11 cellular contexts compared by ENCODE assay signal in genomic region chr17:75326587-75326955, GRCh38. TPM values are rescaled to one million over a fixed set of nuclear protein-coding genes. Genes with fewer than 3 reads are reported as not detected.
A peak's percentile ranks its signal among the peaks of the same experiment; 100 is the strongest.
DNase-seq lines count a peak whose midpoint lies in the region; ATAC-seq and TF ChIP-seq lines count a peak whose summit lies in the region.
"Had no signal": no experiment of that assay in that cellular context is flagged by ENCODE, and none has a peak within 500 bp of the region (broad histone marks: within the 10 kb centered on the region; RNA-seq: fewer than 3 reads in every experiment).

No MANE protein-coding gene starts in this region.

- no peak overlapping the region for H3K4me3 Mint-ChIP-seq in activated naive CD8-positive, alpha-beta T cell treated with anti-CD3 and anti-CD28 coated beads for 36 hours
- H3K4me3 Mint-ChIP-seq in natural killer cell treated with Interleukin-12 subunit alpha and Interleukin-12 subunit beta and Interleukin-15 and Interleukin-18, amount 100 ng/mL, for 72 hours, result no peak overlapping the region
- H3K4me3 Mint-ChIP-seq: mesothelial cell of epicardium had no signal

- peak overlapping the region; percentile 66 for H3K27ac Mint-ChIP-seq in activated naive CD8-positive, alpha-beta T cell treated with anti-CD3 and anti-CD28 coated beads for 36 hours
- H3K27ac Mint-ChIP-seq in natural killer cell treated with Interleukin-12 subunit alpha and Interleukin-12 subunit beta and Interleukin-15 and Interleukin-18, amount 100 ng/mL, for 72 hours, result peak overlapping the region; percentile 66 to 76

- peaks cover 57% of the 10 kb centered on the region; the same call in 1 of the 2 replicates for H3K36me3 ChIP-seq in Loucy (ENCODE audit: insufficient read depth, low read length)

- no peak overlapping the region for H2AFZ ChIP-seq in Loucy (ENCODE audit: low read length)

- H3K4me2 ChIP-seq in Loucy (ENCODE audit: low read depth, low read length, poor library complexity, severe bottlenecking), result peak overlapping the region; percentile 32

- no peaks in the 10 kb centered on the region for H3K9me2 ChIP-seq in Loucy (replicated peaks; ENCODE audit: low read depth, low read length)

- no peak overlapping the region for H3K4me3 ChIP-seq in Loucy (ENCODE audit: low read length, poor library complexity, severe bottlenecking)

- H3K27me3 ChIP-seq in Loucy (ENCODE audit: insufficient read depth, low read length, poor library complexity, severe bottlenecking), result no peaks in the 10 kb centered on the region

- no peaks in the 10 kb centered on the region for H3F3A ChIP-seq in Loucy (ENCODE audit: low read depth)

- H3K9me3 Mint-ChIP-seq in activated naive CD8-positive, alpha-beta T cell treated with anti-CD3 and anti-CD28 coated beads for 36 hours, result no peaks in the 10 kb centered on the region
- no peaks in the 10 kb centered on the region for H3K9me3 Mint-ChIP-seq in natural killer cell treated with Interleukin-12 subunit alpha and Interleukin-12 subunit beta and Interleukin-15 and Interleukin-18, amount 100 ng/mL, for 72 hours
- H3K9me3 Mint-ChIP-seq: mesothelial cell of epicardium had no signal

- H3K27me3 Mint-ChIP-seq in activated naive CD8-positive, alpha-beta T cell treated with anti-CD3 and anti-CD28 coated beads for 36 hours, result no peaks in the 10 kb centered on the region
- H3K27me3 Mint-ChIP-seq in natural killer cell treated with Interleukin-12 subunit alpha and Interleukin-12 subunit beta and Interleukin-15 and Interleukin-18, amount 100 ng/mL, for 72 hours, result no peaks in the 10 kb centered on the region

- H3K4me1 ChIP-seq in Loucy (ENCODE audit: insufficient read depth, low read length, poor library complexity, severe bottlenecking), result peaks cover 34% of the 10 kb centered on the region

- ATAC-seq in natural killer cell treated with Interleukin-12 subunit alpha and Interleukin-12 subunit beta and Interleukin-15 and Interleukin-18, amount 100 ng/mL, for 72 hours, result no peak
- no peak for ATAC-seq in GM21367 (IDR thresholded peaks at IDR 0.05; ENCODE audit: unreplicated experiment)

- H3K9ac ChIP-seq in Loucy (ENCODE audit: low read depth, low read length, poor library complexity, severe bottlenecking), result peak overlapping the region; percentile 45

- H3K79me2 ChIP-seq in Loucy (ENCODE audit: insufficient read depth, low read length), result peaks cover 64% of the 10 kb centered on the region

- TF ChIP-seq CTCF in Loucy (conservative IDR thresholded peaks at IDR 0.05; ENCODE audit: low read length), result no peak

- DNase-seq in GF-D8 (lab: John Stamatoyannopoulos, UW) (peak; percentile 89), medulla oblongata (ENCODE audit: extremely low spot score) (no peak), DMS114 treated with DMSO at 0.1 percent for 48 hours (lab: John Stamatoyannopoulos, UW; ENCODE audit: unreplicated experiment) (no peak)
- no peak for DNase-seq in activated naive CD8-positive, alpha-beta T cell treated with anti-CD3 and anti-CD28 coated beads for 36 hours
- DNase-seq in natural killer cell treated with Interleukin-12 subunit alpha and Interleukin-12 subunit beta and Interleukin-15 and Interleukin-18, amount 100 ng/mL, for 72 hours (ENCODE audit: low spot score), result no peak
- DNase-seq: cerebellar nuclear complex, SHP77, small intestine had no signal

- no peaks in the 10 kb centered on the region for H3K9me3 ChIP-seq in Loucy (ENCODE audit: insufficient read depth, low read depth, low read length)

- H3K4me1 Mint-ChIP-seq in activated naive CD8-positive, alpha-beta T cell treated with anti-CD3 and anti-CD28 coated beads for 36 hours, result peaks cover 56% of the 10 kb centered on the region
- peaks cover 24 to 27% of the 10 kb centered on the region in 2 donors for H3K4me1 Mint-ChIP-seq in natural killer cell treated with Interleukin-12 subunit alpha and Interleukin-12 subunit beta and Interleukin-15 and Interleukin-18, amount 100 ng/mL, for 72 hours (ENCODE audit: low read depth in 2 of 2)
- H3K4me1 Mint-ChIP-seq: mesothelial cell of epicardium had no signal

- peaks cover 27% of the 10 kb centered on the region for H3K36me3 Mint-ChIP-seq in activated naive CD8-positive, alpha-beta T cell treated with anti-CD3 and anti-CD28 coated beads for 36 hours
- no peaks in the 10 kb centered on the region for H3K36me3 Mint-ChIP-seq in natural killer cell treated with Interleukin-12 subunit alpha and Interleukin-12 subunit beta and Interleukin-15 and Interleukin-18, amount 100 ng/mL, for 72 hours

- H4K20me1 ChIP-seq in Loucy (ENCODE audit: insufficient read depth, low read length, poor library complexity, severe bottlenecking), result peaks cover 3% of the 10 kb centered on the region

RNA-seq across cellular contexts. Expression of gene SLC25A19, which starts 37.3 kb away (rescaled TPM):
- total RNA-seq in activated naive CD8-positive, alpha-beta T cell treated with anti-CD3 and anti-CD28 coated beads for 36 hours, result 100 to 1,000 TPM; 103 to 107 TPM
- 100 to 1,000 TPM in 1 of 2 donors, 10 to 100 TPM in 1; 53.0 to 140 TPM for total RNA-seq in natural killer cell treated with Interleukin-12 subunit alpha and Interleukin-12 subunit beta and Interleukin-15 and Interleukin-18, amount 100 ng/mL, for 72 hours

RNA-seq across cellular contexts. Expression of gene MIF4GD, which starts 55.5 kb away (rescaled TPM):
- total RNA-seq in activated naive CD8-positive, alpha-beta T cell treated with anti-CD3 and anti-CD28 coated beads for 36 hours, result 10 to 100 TPM; 35.3 to 38.1 TPM
- 10 to 100 TPM; 32.3 to 35.2 TPM for total RNA-seq in natural killer cell treated with Interleukin-12 subunit alpha and Interleukin-12 subunit beta and Interleukin-15 and Interleukin-18, amount 100 ng/mL, for 72 hours
